ENCODE assay signal across 1 cellular context in genomic region chr17:6660765-6661463, GRCh38.
A peak's percentile ranks its signal among the peaks of the same experiment; 100 is the strongest.
TF ChIP-seq lines count a peak whose summit lies in the region.

No MANE protein-coding gene starts in this region.

TF ChIP-seq in K562, 482 proteins besides CTCF, POLR2A, EP300 and RAD21:
- TF ChIP-seq SPI1 (IDR thresholded peaks at IDR 0.05; ENCODE audit: borderline replicate concordance, low read depth, low read length) (peak; percentile 25; the same call in 1 of the 2 replicates), ZNF57 (CRISPR knock-in tag; IDR thresholded peaks at IDR 0.05) (no peak)
